1 cellular context compared by ENCODE assay signal in genomic region chr14:29650554-29651269, GRCh38.
TF ChIP-seq lines count a peak whose summit lies in the region.

No MANE protein-coding gene starts in this region.

TF ChIP-seq in K562, 482 proteins besides CTCF, POLR2A, EP300 and RAD21 (continued from another document):
- TF ChIP-seq ZKSCAN1 (IDR thresholded peaks at IDR 0.05; ENCODE audit: low read depth, low read length) (no peak), MTA2 (IDR thresholded peaks at IDR 0.05; ENCODE audit: low read depth) (peak; percentile 90), MTA1 (IDR thresholded peaks at IDR 0.05; ENCODE audit: borderline replicate concordance) (no peak), ZNF408 (CRISPR knock-in tag; IDR thresholded peaks at IDR 0.05; ENCODE audit: low read depth) (no peak), TBL1XR1 (IDR thresholded peaks at IDR 0.05; ENCODE audit: low read length in 2 of 2) (peak in 1 of 2 experiments; percentile 69; a peak in 1 of 4 replicates), DIDO1 (tag; IDR thresholded peaks at IDR 0.05; ENCODE audit: low read depth) (no peak), LARP7 (IDR thresholded peaks at IDR 0.05) (no peak), GABPA (tag; conservative IDR thresholded peaks at IDR 0.05; ENCODE audit: low read depth) (no peak), KDM2B (CRISPR knock-in tag; IDR thresholded peaks at IDR 0.05) (no peak), SRSF3 (IDR thresholded peaks at IDR 0.05; ENCODE audit: insufficient read depth, low read length) (no peak), NR2F6 (CRISPR knock-in tag; IDR thresholded peaks at IDR 0.05) (no peak), MAFK (IDR thresholded peaks at IDR 0.05; ENCODE audit: low read length) (no peak), IRF2 (CRISPR knock-in tag; IDR thresholded peaks at IDR 0.05) (no peak), TFAM (CRISPR knock-in tag; conservative IDR thresholded peaks at IDR 0.05) (no peak), DPF2 (IDR thresholded peaks at IDR 0.05) (peak; percentile 86), JUND (IDR thresholded peaks at IDR 0.05; ENCODE audit: borderline replicate concordance, low read depth, low read length) (no peak), JUND (tag; IDR thresholded peaks at IDR 0.05; ENCODE audit: borderline replicate concordance, low read depth, low read length) (peak; percentile 47; the same call in 1 of the 3 replicates), CBFA2T3 (IDR thresholded peaks at IDR 0.05) (peak; percentile 96), NFYB (IDR thresholded peaks at IDR 0.05; ENCODE audit: extremely low read depth, insufficient read length) (no peak), FOXJ3 (CRISPR knock-in tag; IDR thresholded peaks at IDR 0.05) (no peak)
- TF ChIP-seq, protein P1, sequence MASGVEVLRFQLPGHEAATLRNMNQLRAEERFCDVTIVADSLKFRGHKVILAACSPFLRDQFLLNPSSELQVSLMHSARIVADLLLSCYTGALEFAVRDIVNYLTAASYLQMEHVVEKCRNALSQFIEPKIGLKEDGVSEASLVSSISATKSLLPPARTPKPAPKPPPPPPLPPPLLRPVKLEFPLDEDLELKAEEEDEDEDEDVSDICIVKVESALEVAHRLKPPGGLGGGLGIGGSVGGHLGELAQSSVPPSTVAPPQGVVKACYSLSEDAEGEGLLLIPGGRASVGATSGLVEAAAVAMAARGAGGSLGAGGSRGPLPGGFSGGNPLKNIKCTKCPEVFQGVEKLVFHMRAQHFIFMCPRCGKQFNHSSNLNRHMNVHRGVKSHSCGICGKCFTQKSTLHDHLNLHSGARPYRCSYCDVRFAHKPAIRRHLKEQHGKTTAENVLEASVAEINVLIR (CRISPR knock-in tag; IDR thresholded peaks at IDR 0.05): no peak
- TF ChIP-seq, protein P2, sequence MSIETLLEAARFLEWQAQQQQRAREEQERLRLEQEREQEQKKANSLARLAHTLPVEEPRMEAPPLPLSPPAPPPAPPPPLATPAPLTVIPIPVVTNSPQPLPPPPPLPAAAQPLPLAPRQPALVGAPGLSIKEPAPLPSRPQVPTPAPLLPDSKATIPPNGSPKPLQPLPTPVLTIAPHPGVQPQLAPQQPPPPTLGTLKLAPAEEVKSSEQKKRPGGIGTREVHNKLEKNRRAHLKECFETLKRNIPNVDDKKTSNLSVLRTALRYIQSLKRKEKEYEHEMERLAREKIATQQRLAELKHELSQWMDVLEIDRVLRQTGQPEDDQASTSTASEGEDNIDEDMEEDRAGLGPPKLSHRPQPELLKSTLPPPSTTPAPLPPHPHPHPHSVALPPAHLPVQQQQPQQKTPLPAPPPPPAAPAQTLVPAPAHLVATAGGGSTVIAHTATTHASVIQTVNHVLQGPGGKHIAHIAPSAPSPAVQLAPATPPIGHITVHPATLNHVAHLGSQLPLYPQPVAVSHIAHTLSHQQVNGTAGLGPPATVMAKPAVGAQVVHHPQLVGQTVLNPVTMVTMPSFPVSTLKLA (conservative IDR thresholded peaks at IDR 0.05): no peak
- TF ChIP-seq, protein P3, sequence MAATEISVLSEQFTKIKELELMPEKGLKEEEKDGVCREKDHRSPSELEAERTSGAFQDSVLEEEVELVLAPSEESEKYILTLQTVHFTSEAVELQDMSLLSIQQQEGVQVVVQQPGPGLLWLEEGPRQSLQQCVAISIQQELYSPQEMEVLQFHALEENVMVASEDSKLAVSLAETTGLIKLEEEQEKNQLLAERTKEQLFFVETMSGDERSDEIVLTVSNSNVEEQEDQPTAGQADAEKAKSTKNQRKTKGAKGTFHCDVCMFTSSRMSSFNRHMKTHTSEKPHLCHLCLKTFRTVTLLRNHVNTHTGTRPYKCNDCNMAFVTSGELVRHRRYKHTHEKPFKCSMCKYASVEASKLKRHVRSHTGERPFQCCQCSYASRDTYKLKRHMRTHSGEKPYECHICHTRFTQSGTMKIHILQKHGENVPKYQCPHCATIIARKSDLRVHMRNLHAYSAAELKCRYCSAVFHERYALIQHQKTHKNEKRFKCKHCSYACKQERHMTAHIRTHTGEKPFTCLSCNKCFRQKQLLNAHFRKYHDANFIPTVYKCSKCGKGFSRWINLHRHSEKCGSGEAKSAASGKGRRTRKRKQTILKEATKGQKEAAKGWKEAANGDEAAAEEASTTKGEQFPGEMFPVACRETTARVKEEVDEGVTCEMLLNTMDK (IDR thresholded peaks at IDR 0.05; ENCODE audit: borderline replicate concordance, insufficient read depth, low read depth, low read length, poor library complexity, severe bottlenecking): no peak
- TF ChIP-seq, protein P4, sequence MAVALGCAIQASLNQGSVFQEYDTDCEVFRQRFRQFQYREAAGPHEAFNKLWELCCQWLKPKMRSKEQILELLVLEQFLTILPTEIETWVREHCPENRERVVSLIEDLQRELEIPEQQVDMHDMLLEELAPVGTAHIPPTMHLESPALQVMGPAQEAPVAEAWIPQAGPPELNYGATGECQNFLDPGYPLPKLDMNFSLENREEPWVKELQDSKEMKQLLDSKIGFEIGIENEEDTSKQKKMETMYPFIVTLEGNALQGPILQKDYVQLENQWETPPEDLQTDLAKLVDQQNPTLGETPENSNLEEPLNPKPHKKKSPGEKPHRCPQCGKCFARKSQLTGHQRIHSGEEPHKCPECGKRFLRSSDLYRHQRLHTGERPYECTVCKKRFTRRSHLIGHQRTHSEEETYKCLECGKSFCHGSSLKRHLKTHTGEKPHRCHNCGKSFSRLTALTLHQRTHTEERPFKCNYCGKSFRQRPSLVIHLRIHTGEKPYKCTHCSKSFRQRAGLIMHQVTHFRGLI (CRISPR knock-in tag; IDR thresholded peaks at IDR 0.05): no peak
TF ChIP-seq in K562: peak in this region for 67.
